13 cellular contexts compared by ENCODE assay signal in genomic region chr13:111280666-111281577, GRCh38. TPM values are rescaled to one million over a fixed set of nuclear protein-coding genes. Genes with fewer than 3 reads are reported as not detected.
DNase-seq lines count a peak whose midpoint lies in the region; ATAC-seq and TF ChIP-seq lines count a peak whose summit lies in the region.
"Had no signal": no experiment of that assay in that cellular context is flagged by ENCODE, and none has a peak within 500 bp of the region (broad histone marks: within the 10 kb centered on the region; RNA-seq: fewer than 3 reads in every experiment).

No MANE protein-coding gene starts in this region.

- H3K36me3 Mint-ChIP-seq in progenitor cell of endocrine pancreas (ENCODE audit: insufficient read depth), result peaks cover 22% of the 10 kb centered on the region

- DNase-seq in AG08395 (ENCODE audit: low spot score), result peak; percentile 13
- DNase-seq in T1000 (lab: John Stamatoyannopoulos, UW), result peak; percentile 56
- DNase-seq in fibroblast of lung (ENCODE audit: low read depth in 2 of 2), result peak; percentile 77 to 91
- DNase-seq in progenitor cell of endocrine pancreas (ENCODE audit: low spot score, unreplicated experiment), result no peak
- no peak for DNase-seq in activated CD4-positive, CD25-positive, alpha-beta regulatory T cell treated with anti-CD3 and anti-CD28 coated beads, Interleukin-2, amount 50 U/mL, for 72 hours
- no peak for DNase-seq in cerebellar cortex (ENCODE audit: low spot score)
- DNase-seq in NCI-H774 (lab: John Stamatoyannopoulos, UW), result no peak
- DNase-seq: activated gamma-delta T cell treated with Interleukin-2 at 50 U/mL for 16 hours; CD4-positive, CD25-positive, alpha-beta regulatory T cell; RPMI8226; WERI-Rb-1 had no signal

- TF ChIP-seq CTCF in fibroblast of lung (conservative IDR thresholded peaks at IDR 0.05 in 1 of 2, IDR thresholded peaks at IDR 0.05 in 1 of 2; ENCODE audit: low read depth in 1 of 2, low read length in 2 of 2) (no peak), progenitor cell of endocrine pancreas (IDR thresholded peaks at IDR 0.05; ENCODE audit: unreplicated experiment) (no peak)

- no peaks in the 10 kb centered on the region for H3K27me3 Mint-ChIP-seq in progenitor cell of endocrine pancreas
- H3K27me3 Mint-ChIP-seq: CD4-positive, CD25-positive, alpha-beta regulatory T cell had no signal

- peak overlapping the region; percentile 48 for H3K9ac ChIP-seq in fibroblast of lung (ENCODE audit: insufficient read depth, low read length)

- peak overlapping the region; percentile 39 for H3K27ac Mint-ChIP-seq in progenitor cell of endocrine pancreas
- H3K27ac Mint-ChIP-seq: CD4-positive, CD25-positive, alpha-beta regulatory T cell had no signal

- no peak overlapping the region for H3K4me3 Mint-ChIP-seq in progenitor cell of endocrine pancreas (ENCODE audit: low read depth)
- H3K4me3 Mint-ChIP-seq: CD4-positive, CD25-positive, alpha-beta regulatory T cell had no signal

- no peaks in the 10 kb centered on the region for H4K20me1 ChIP-seq in fibroblast of lung (ENCODE audit: control insufficient read depth, extremely low read depth, insufficient read depth, low read length)

- H2AFZ ChIP-seq in fibroblast of lung (ENCODE audit: low read length), result no peak overlapping the region

- H3K9me3 ChIP-seq in fibroblast of lung (ENCODE audit: control insufficient read depth, insufficient read depth, low read depth, low read length), result no peaks in the 10 kb centered on the region

- peaks cover 2% of the 10 kb centered on the region for H3K4me1 Mint-ChIP-seq in progenitor cell of endocrine pancreas (ENCODE audit: low read depth)

- H3K79me2 ChIP-seq in fibroblast of lung (ENCODE audit: control insufficient read depth, insufficient read depth, low read length), result peaks cover 2% of the 10 kb centered on the region

- H3K27ac ChIP-seq in fibroblast of lung (ENCODE audit: insufficient read depth, low read length), result peak overlapping the region; percentile 92
- H3K27ac ChIP-seq: WERI-Rb-1 had no signal

- peaks cover 12% of the 10 kb centered on the region for H3K4me1 ChIP-seq in fibroblast of lung (ENCODE audit: control insufficient read depth, extremely low read depth, insufficient read depth, low read length)

- no peaks in the 10 kb centered on the region for H3K27me3 ChIP-seq in fibroblast of lung (ENCODE audit: control insufficient read depth, insufficient read depth, low read length)

- no peaks in the 10 kb centered on the region for H3K9me3 Mint-ChIP-seq in progenitor cell of endocrine pancreas (ENCODE audit: low read depth)
- H3K9me3 Mint-ChIP-seq: CD4-positive, CD25-positive, alpha-beta regulatory T cell had no signal

- H3K4me2 ChIP-seq in fibroblast of lung (ENCODE audit: extremely low read depth, insufficient read depth, low read length), result peak overlapping the region; percentile 69

- ATAC-seq in HG03025 (IDR thresholded peaks at IDR 0.05; ENCODE audit: low FRiP score, unreplicated experiment), result no peak

- H3K36me3 ChIP-seq in fibroblast of lung (ENCODE audit: control insufficient read depth, insufficient read depth, low read length), result peaks cover 11% of the 10 kb centered on the region

- no peak overlapping the region for H3K4me3 ChIP-seq in fibroblast of lung (replicated peaks in 1 of 4; ENCODE audit: control extremely low read depth in 1 of 4, insufficient read depth in 1 of 4, low read depth in 3 of 4, low read length in 4 of 4)

RNA-seq across cellular contexts. Expression of gene TEX29, which starts 39.5 kb away (rescaled TPM):
- 0.51 and 1.7 TPM in 2 replicates for total RNA-seq in fibroblast of lung
- 0.66 and 1.5 TPM in 2 replicates for polyA plus RNA-seq in fibroblast of lung
- polyA plus RNA-seq in fibroblast of lung (2012), result 1.3 and 2.7 TPM in 2 replicates
- not detected in 2 replicates for polyA minus RNA-seq in fibroblast of lung (ENCODE audit: low replicate concordance)
- total RNA-seq in progenitor cell of endocrine pancreas, result 0.43 and 0.44 TPM in 2 replicates
- total RNA-seq: CD4-positive, CD25-positive, alpha-beta regulatory T cell; lower leg skin had no signal
- polyA plus RNA-seq: CD4-positive, CD25-positive, alpha-beta regulatory T cell had no signal

Comparison
In these comparisons a context has a peak if more than half of its experiments do, and no peak if none do; other contexts are left out.
1. DNase-seq: peak in AG08395 (single experiment), T1000 (single experiment) and fibroblast of lung (2 of 2); none in progenitor cell of endocrine pancreas (single experiment), activated CD4-positive, CD25-positive, alpha-beta regulatory T cell treated with anti-CD3 and anti-CD28 coated beads, Interleukin-2, amount 50 U/mL, for 72 hours (single experiment), cerebellar cortex (single experiment) and NCI-H774 (single experiment).